ENCODE assay signal across 12 cellular contexts in genomic region chr17:45306094-45306493, GRCh38. TPM values are rescaled to one million over a fixed set of nuclear protein-coding genes. Genes with fewer than 3 reads are reported as not detected.
A peak's percentile ranks its signal among the peaks of the same experiment; 100 is the strongest.
DNase-seq lines count a peak whose midpoint lies in the region; ATAC-seq and TF ChIP-seq lines count a peak whose summit lies in the region.
"Had no signal": no experiment of that assay in that cellular context is flagged by ENCODE, and none has a peak within 500 bp of the region (broad histone marks: within the 10 kb centered on the region; RNA-seq: fewer than 3 reads in every experiment).

No MANE protein-coding gene starts in this region.

- H3K36me3 ChIP-seq in OCI-LY3 (replicated peaks; ENCODE audit: low read depth, low read length) (peaks cover 47% of the 10 kb centered on the region), sigmoid colon (peaks cover 0 to 10% (median 4%) of the 10 kb centered on the region in 4 donors)
- H3K36me3 ChIP-seq: SJCRH30 had no signal

- peaks cover 99% of the 10 kb centered on the region for H3K79me2 ChIP-seq in OCI-LY3 (ENCODE audit: low read length)

- no peak overlapping the region for H3K27ac ChIP-seq in CD4-positive, alpha-beta T cell (ENCODE audit: low read depth, low read length)
- peak overlapping the region; percentile 100 for H3K27ac ChIP-seq in OCI-LY3 (ENCODE audit: low read length)
- peak overlapping the region; percentile 84 to 98 (median 97) for H3K27ac ChIP-seq in sigmoid colon
- H3K27ac ChIP-seq: SJCRH30 had no signal

- peaks cover 70% of the 10 kb centered on the region for H3K4me1 Mint-ChIP-seq in CD4-positive, alpha-beta T cell (ENCODE audit: low read depth)
- H3K4me1 Mint-ChIP-seq in effector memory CD8-positive, alpha-beta T cell (ENCODE audit: low read depth in 2 of 2), result peaks cover 53 to 60% of the 10 kb centered on the region in 2 donors

- TF ChIP-seq POLR2A in sigmoid colon (IDR thresholded peaks at IDR 0.05), result no peak

- no peaks in the 10 kb centered on the region for H3K27me3 ChIP-seq in CD4-positive, alpha-beta T cell (ENCODE audit: control insufficient read depth, insufficient read depth, low read length)
- H3K27me3 ChIP-seq in OCI-LY3 (ENCODE audit: low read depth, low read length) (no peaks in the 10 kb centered on the region), sigmoid colon (no peaks in the 10 kb centered on the region)
- H3K27me3 ChIP-seq: SJCRH30 had no signal

- no peak for TF ChIP-seq EP300 in sigmoid colon (IDR thresholded peaks at IDR 0.05)

- no peaks in the 10 kb centered on the region for H3K9me3 ChIP-seq in CD4-positive, alpha-beta T cell (ENCODE audit: control insufficient read depth, low read length)
- H3K9me3 ChIP-seq in OCI-LY3 (ENCODE audit: insufficient read depth, low read length) (no peaks in the 10 kb centered on the region), sigmoid colon (no peaks in the 10 kb centered on the region)
- H3K9me3 ChIP-seq: SJCRH30 had no signal

- H3K36me3 Mint-ChIP-seq in CD4-positive, alpha-beta T cell (ENCODE audit: low read depth), result peaks cover 43% of the 10 kb centered on the region
- H3K36me3 Mint-ChIP-seq in effector memory CD8-positive, alpha-beta T cell (ENCODE audit: insufficient read depth), result peaks cover 17% of the 10 kb centered on the region

- no peaks in the 10 kb centered on the region for H3K9me3 Mint-ChIP-seq in CD4-positive, alpha-beta T cell
- H3K9me3 Mint-ChIP-seq in effector memory CD8-positive, alpha-beta T cell, result no peaks in the 10 kb centered on the region

- POLR2A ChIA-PET in CD4-positive, alpha-beta T cell (lab: Charles Lee), result interaction anchor here (1.5 to 4.6 kb wide), 2 partner anchors 9 to 11 kb away, joined by 4 to 32 read pairs; partner anchors contain the start of gene MAP3K14

- intact Hi-C loops in CD4-positive, alpha-beta T cell (cut with DNase I, micrococcal nuclease), result no loop called here
- intact Hi-C loops in sigmoid colon (cut with DNase I), result no loop called here

- H3K27me3 Mint-ChIP-seq in CD4-positive, alpha-beta T cell, result no peaks in the 10 kb centered on the region
- H3K27me3 Mint-ChIP-seq in effector memory CD8-positive, alpha-beta T cell, result no peaks in the 10 kb centered on the region

- peak overlapping the region; percentile 15 for H3K4me3 Mint-ChIP-seq in CD4-positive, alpha-beta T cell
- H3K4me3 Mint-ChIP-seq in effector memory CD8-positive, alpha-beta T cell, result peak overlapping the region in 1 of 2 donors; percentile 22

- CTCF ChIA-PET in CD4-positive, alpha-beta T cell (lab: Charles Lee), result interaction anchor here (2.0 to 3.1 kb wide), 2 partner anchors 11 to 28 kb away, joined by 14 to 17 read pairs; partner anchors contain the start of gene MAP3K14

- WGBS in sigmoid colon, 2 donors, result 60 to 61% methylated on average over 4 of the region's 4 CpGs

- H2AFZ ChIP-seq in OCI-LY3 (ENCODE audit: low read depth, low read length), result no peak overlapping the region

- ATAC-seq in CD4-positive, alpha-beta T cell (ENCODE audit: poor library complexity), result no peak
- no peak for ATAC-seq in effector memory CD8-positive, alpha-beta T cell (replicated peaks)
- ATAC-seq in GM19455 (IDR thresholded peaks at IDR 0.05; ENCODE audit: unreplicated experiment), result no peak

- H3K4me1 ChIP-seq in OCI-LY3 (ENCODE audit: low read length) (peaks cover 91% of the 10 kb centered on the region), sigmoid colon (peaks cover 0 to 98% (median 93%) of the 10 kb centered on the region in 4 donors)

- DNase-seq in CD4-positive, alpha-beta T cell, result no peak
- DNase-seq in effector memory CD8-positive, alpha-beta T cell, result no peak
- no peak for DNase-seq in sigmoid colon
- no peak for DNase-seq in DMS153 (lab: John Stamatoyannopoulos, UW)
- DNase-seq in COLO829 (ENCODE audit: low spot score), result no peak
- DNase-seq: activated CD4-positive, alpha-beta T cell treated with anti-CD3 and anti-CD28 coated beads, Interleukin-2, amount 50 U/mL, for 48 hours; MV-4-11; nucleus accumbens had no signal

- peaks cover 53% of the 10 kb centered on the region for H4K20me1 ChIP-seq in OCI-LY3 (ENCODE audit: insufficient read depth, low read length)

- H3K4me3 ChIP-seq in OCI-LY3 (ENCODE audit: low read length), result 0 out of 2 replicates have a peak overlapping the region, but pooled peaks have one; percentile 40
- H3K4me3 ChIP-seq in sigmoid colon, result no peak overlapping the region
- H3K4me3 ChIP-seq: SJCRH30 had no signal

- H3K9ac ChIP-seq in OCI-LY3 (ENCODE audit: low read length), result peak overlapping the region; percentile 30; the same call in 1 of the 2 replicates

- H3K4me2 ChIP-seq in OCI-LY3 (ENCODE audit: low read length), result peak overlapping the region; percentile 63

- TF ChIP-seq CTCF in CD4-positive, alpha-beta T cell (IDR thresholded peaks at IDR 0.05), result no peak
- TF ChIP-seq CTCF in OCI-LY3 (IDR thresholded peaks at IDR 0.05; ENCODE audit: low read depth, low read length) (no peak), sigmoid colon (IDR thresholded peaks at IDR 0.05) (no peak)

- peak overlapping the region; percentile 58 for H3K27ac Mint-ChIP-seq in CD4-positive, alpha-beta T cell
- peak overlapping the region; percentile 23 to 54 for H3K27ac Mint-ChIP-seq in effector memory CD8-positive, alpha-beta T cell

RNA-seq across cellular contexts. Expression of gene MAP3K14, which starts 10.7 kb away (rescaled TPM):
- total RNA-seq in CD4-positive, alpha-beta T cell, result 10 to 100 TPM; 41.4 to 46.5 TPM
- 10 to 100 TPM in 3 of 4 donors, 1 to 10 TPM in 1; 9.2 to 28.5 (median 14.1) TPM for total RNA-seq in sigmoid colon
- 10 to 100 TPM in 1 of 3 donors, 1 to 10 TPM in 2; 7.2 to 20.8 (median 9.0) TPM for polyA plus RNA-seq in sigmoid colon

RNA-seq across cellular contexts. Expression of gene SPATA32, which starts 44.2 kb away (rescaled TPM):
- total RNA-seq in CD4-positive, alpha-beta T cell, result under 1 TPM; 0.20 to 0.27 TPM
- not detected for total RNA-seq in sigmoid colon
- polyA plus RNA-seq in sigmoid colon, result under 1 TPM in 1 of 3 donors, not detected in 2; 0.07 TPM
- total RNA-seq: urinary bladder had no signal
- polyA plus RNA-seq: urinary bladder had no signal
